In genomic region chr20:35583636-35584560, GRCh38 we compare ENCODE assay signal across 22 cellular contexts. TPM values are rescaled to one million over a fixed set of nuclear protein-coding genes. Genes with fewer than 3 reads are reported as not detected.
DNase-seq lines count a peak whose midpoint lies in the region; ATAC-seq, FAIRE-seq and TF ChIP-seq lines count a peak whose summit lies in the region.
"Had no signal": no experiment of that assay in that cellular context is flagged by ENCODE, and none has a peak within 500 bp of the region (broad histone marks: within the 10 kb centered on the region; RNA-seq: fewer than 3 reads in every experiment).

No MANE protein-coding gene starts in this region.

- no peak for FAIRE-seq in bronchial epithelial cell (lab: Jason Lieb, UNC)

- no peaks in the 10 kb centered on the region for H3K9me3 ChIP-seq in mucosa of descending colon
- H3K9me3 ChIP-seq: Caco-2, Peyer's patch had no signal

- no peak overlapping the region for H3K27ac Mint-ChIP-seq in stimulated activated naive CD8-positive, alpha-beta T cell treated with anti-CD3 and anti-CD28 coated beads, Interleukin-15, amount 100 ng/mL, for 72 hours
- H3K27ac Mint-ChIP-seq in CD14-positive monocyte = no peak overlapping the region
- H3K27ac Mint-ChIP-seq: IgD-negative memory B cell had no signal

- no peaks in the 10 kb centered on the region for H3K36me3 Mint-ChIP-seq in CD14-positive monocyte
- H3K36me3 Mint-ChIP-seq: CD4-positive, CD25-positive, alpha-beta regulatory T cell; IgD-negative memory B cell had no signal

- TF ChIP-seq CTCF in bronchial epithelial cell (IDR thresholded peaks at IDR 0.05; ENCODE audit: insufficient read depth, low read length, severe bottlenecking) (no peak), mucosa of descending colon (IDR thresholded peaks at IDR 0.05) (no peak), CD14-positive monocyte (IDR thresholded peaks at IDR 0.05) (no peak)

- H3K36me3 ChIP-seq in bronchial epithelial cell (ENCODE audit: control insufficient read depth, insufficient read depth, low read length) (no peaks in the 10 kb centered on the region), mucosa of descending colon (ENCODE audit: low read depth) (no peaks in the 10 kb centered on the region)
- H3K36me3 ChIP-seq: Peyer's patch had no signal

- no peaks in the 10 kb centered on the region for H3K27me3 ChIP-seq in bronchial epithelial cell (ENCODE audit: control insufficient read depth, insufficient read depth, low read length)
- H3K27me3 ChIP-seq: Peyer's patch had no signal

- no peaks in the 10 kb centered on the region for H3K9me3 Mint-ChIP-seq in stimulated activated naive CD8-positive, alpha-beta T cell treated with anti-CD3 and anti-CD28 coated beads, Interleukin-15, amount 100 ng/mL, for 72 hours
- peaks cover 0 to 12% (median 5%) of the 10 kb centered on the region in 7 donors for H3K9me3 Mint-ChIP-seq in CD14-positive monocyte

- no peak overlapping the region for H3K4me3 Mint-ChIP-seq in stimulated activated naive CD8-positive, alpha-beta T cell treated with anti-CD3 and anti-CD28 coated beads, Interleukin-15, amount 100 ng/mL, for 72 hours
- no peak overlapping the region for H3K4me3 Mint-ChIP-seq in CD14-positive monocyte
- H3K4me3 Mint-ChIP-seq: CD4-positive, CD25-positive, alpha-beta regulatory T cell had no signal

- peak; percentile 8 for ATAC-seq in mucosa of descending colon
- ATAC-seq in stimulated activated naive CD8-positive, alpha-beta T cell treated with anti-CD3 and anti-CD28 coated beads, Interleukin-15, amount 100 ng/mL, for 72 hours = peak; percentile 26
- ATAC-seq in SK-N-SH treated with all-trans-retinoic acid at 6 μM for 48 hours = no peak; the same call in 2 of the 3 replicates

- no peaks in the 10 kb centered on the region for H3K4me1 ChIP-seq in mucosa of descending colon (ENCODE audit: low read depth)
- H3K4me1 ChIP-seq: Caco-2, Peyer's patch had no signal

- H3K4me3 ChIP-seq in bronchial epithelial cell (ENCODE audit: low read depth, low read length) (no peak overlapping the region), mucosa of descending colon (no peak overlapping the region)
- H3K4me3 ChIP-seq: Peyer's patch had no signal

- H3K4me1 Mint-ChIP-seq in stimulated activated naive CD8-positive, alpha-beta T cell treated with anti-CD3 and anti-CD28 coated beads, Interleukin-15, amount 100 ng/mL, for 72 hours = no peaks in the 10 kb centered on the region
- peaks cover 15% of the 10 kb centered on the region for H3K4me1 Mint-ChIP-seq in CD14-positive monocyte
- H3K4me1 Mint-ChIP-seq: IgD-negative memory B cell had no signal

- intact Hi-C loops in mucosa of descending colon (cut with DNase I, micrococcal nuclease) (no loop called here), CD14-positive monocyte (cut with micrococcal nuclease) (no loop called here)

- peaks cover 6% of the 10 kb centered on the region for H3K27me3 Mint-ChIP-seq in stimulated activated naive CD8-positive, alpha-beta T cell treated with anti-CD3 and anti-CD28 coated beads, Interleukin-15, amount 100 ng/mL, for 72 hours
- peaks cover 0 to 2% (median under 1%) of the 10 kb centered on the region in 3 donors for H3K27me3 Mint-ChIP-seq in CD14-positive monocyte (ENCODE audit: low read depth in 3 of 3)

- peak; percentile 29 for DNase-seq in D341Med (ENCODE audit: low spot score)
- DNase-seq in bronchial epithelial cell (ENCODE audit: low read depth) = peak; percentile 21
- DNase-seq in mucosa of descending colon = no peak
- DNase-seq in stimulated activated naive CD8-positive, alpha-beta T cell treated with anti-CD3 and anti-CD28 coated beads, Interleukin-15, amount 100 ng/mL, for 72 hours = no peak
- DNase-seq in CD14-positive monocyte (ENCODE audit: low spot score) = no peak
- DNase-seq in SW 1271 (lab: John Stamatoyannopoulos, UW) = no peak
- DNase-seq: AML-193; CD4-positive, CD25-positive, alpha-beta regulatory T cell; DMS53; H7; Kasumi-1; NCI-H1105; NCI-H1694 treated with DMSO at 0.1 percent for 48 hours; NCI-H2107; NCI-H2227 treated with DMSO at 0.1 percent for 48 hours; NCI-H524; SHP77 treated with DMSO at 0.1 percent for 48 hours had no signal

TF ChIP-seq in SK-N-SH treated with all-trans-retinoic acid at 6 μM for 48 hours, 23 proteins besides CTCF, POLR2A, EP300 and RAD21:
- TF ChIP-seq PATZ1 (CRISPR knock-in tag; IDR thresholded peaks at IDR 0.05; ENCODE audit: borderline replicate concordance) (no peak), PPARA (CRISPR knock-in tag; IDR thresholded peaks at IDR 0.05; ENCODE audit: borderline replicate concordance) (no peak), RARB (CRISPR knock-in tag; IDR thresholded peaks at IDR 0.05) (no peak)
TF ChIP-seq in SK-N-SH treated with all-trans-retinoic acid at 6 μM for 48 hours: peak in this region for 0.

RNA-seq across cellular contexts. Expression of gene SPAG4, which starts 31.7 kb away (rescaled TPM):
- total RNA-seq in bronchial epithelial cell (6.1 and 9.9 TPM in 2 replicates), mucosa of descending colon (1 to 10 TPM; 3.5 to 5.9 (median 4.1) TPM)
- under 1 TPM in 1 of 2 donors, not detected in 1; 0.12 TPM for polyA plus RNA-seq in CD14-positive monocyte

RNA-seq across cellular contexts. Expression of gene ERGIC3, which starts 42.0 kb away (rescaled TPM):
- 354 and 460 TPM in 2 replicates for total RNA-seq in bronchial epithelial cell
- total RNA-seq in mucosa of descending colon = 100 to 1,000 TPM; 194 to 283 (median 206) TPM
- 100 to 1,000 TPM; 128 to 130 TPM for polyA plus RNA-seq in CD14-positive monocyte

RNA-seq across cellular contexts. Expression of gene C20orf173, which starts 54.4 kb away (rescaled TPM):
- total RNA-seq in bronchial epithelial cell = not detected in 2 replicates
- total RNA-seq in mucosa of descending colon = not detected
- not detected for polyA plus RNA-seq in CD14-positive monocyte
- total RNA-seq: Caco-2; CD4-positive, CD25-positive, alpha-beta regulatory T cell; H7; HT1080; Peyer's patch had no signal
- polyA plus RNA-seq: CD4-positive, CD25-positive, alpha-beta regulatory T cell; IgD-negative memory B cell had no signal

Comparison
In these comparisons a context has a peak if more than half of its experiments do, and no peak if none do; other contexts are left out.
1. DNase-seq: peak in D341Med (single experiment) and bronchial epithelial cell (single experiment); none in mucosa of descending colon (0 of 3), stimulated activated naive CD8-positive, alpha-beta T cell treated with anti-CD3 and anti-CD28 coated beads, Interleukin-15, amount 100 ng/mL, for 72 hours (0 of 2), CD14-positive monocyte (single experiment) and SW 1271 (0 of 2).